ENCODE assay signal across 34 cellular contexts in genomic region chr21:30598802-30599201, GRCh38.
"Had no signal": no experiment of that assay in that cellular context is flagged by ENCODE, and none has a peak within 500 bp of the region (broad histone marks: within the 10 kb centered on the region; RNA-seq: fewer than 3 reads in every experiment).

TSS of gene KRTAP6-2 (minus strand) at chr21:30598902. CDS start at chr21:30598874, 28 bp downstream.

- H3K27ac ChIP-seq: KMS-11 had no signal

- H3K27me3 ChIP-seq: MG63 had no signal

- H3K9me3 ChIP-seq: MG63 had no signal

- DNase-seq: Karpas-422, Kasumi-1, KG1, MG63, MM.1S, MV-4-11, NCI-H1048, NCI-H1092, NCI-H1092 treated with DMSO at 0.1 percent for 48 hours, NCI-H1105, NCI-H1105 treated with DMSO at 0.1 percent for 48 hours, NCI-H1417, NCI-H1417 treated with DMSO at 0.1 percent for 48 hours, NCI-H1436, NCI-H1436 treated with DMSO at 0.1 percent for 48 hours, NCI-H146, NCI-H1694, NCI-H1694 treated with DMSO at 0.1 percent for 48 hours, NCI-H187, NCI-H187 treated with DMSO at 0.1 percent for 48 hours, NCI-H1930, NCI-H2029, NCI-H2029 treated with DMSO at 0.1 percent for 48 hours, NCI-H2081, NCI-H2081 treated with DMSO at 0.1 percent for 48 hours, NCI-H2107, NCI-H2171, NCI-H2171 treated with DMSO at 0.1 percent for 48 hours, NCI-H2227 treated with DMSO at 0.1 percent for 48 hours, NCI-H226, NCI-H345, NCI-H446, NCI-H446 treated with DMSO at 0.1 percent for 48 hours had no signal

- H3K9ac ChIP-seq: KMS-11 had no signal

- H3K36me3 ChIP-seq: MG63 had no signal

- H3K4me2 ChIP-seq: KMS-11 had no signal

- H3K4me3 ChIP-seq: MG63 had no signal
